ENCODE assay signal across 10 cellular contexts in genomic region chr19:5960005-5961001, GRCh38. TPM values are rescaled to one million over a fixed set of nuclear protein-coding genes. Genes with fewer than 3 reads are reported as not detected.
DNase-seq lines count a peak whose midpoint lies in the region; ATAC-seq, FAIRE-seq and TF ChIP-seq lines count a peak whose summit lies in the region.
"Had no signal": no experiment of that assay in that cellular context is flagged by ENCODE, and none has a peak within 500 bp of the region (broad histone marks: within the 10 kb centered on the region; RNA-seq: fewer than 3 reads in every experiment).

No MANE protein-coding gene starts in this region.

- ATAC-seq in HG02759 (IDR thresholded peaks at IDR 0.05; ENCODE audit: unreplicated experiment), result no peak
- ATAC-seq: GM12878 had no signal

- FAIRE-seq in GM19239 (lab: Jason Lieb, UNC), result no peak
- FAIRE-seq: GM12878 had no signal

- H2BK120ac ChIP-seq in H9 (ENCODE audit: low read depth, low read length, poor library complexity, severe bottlenecking), result no peak overlapping the region

- no peaks in the 10 kb centered on the region for H3K27me3 Mint-ChIP-seq in H9 (ENCODE audit: low read depth)

- H2BK20ac ChIP-seq in H9 (ENCODE audit: low read depth, low read length, poor library complexity, severe bottlenecking), result no peak overlapping the region

- no peak overlapping the region for H2BK15ac ChIP-seq in H9 (ENCODE audit: low read depth, low read length)

- H4K8ac ChIP-seq in H9 (replicated peaks; ENCODE audit: insufficient read length, low read depth, low read length), result no peak overlapping the region

- H3K27ac Mint-ChIP-seq in H9, result peak overlapping the region in 2 of 3 experiments; percentile 11 to 23; a peak in 3 of 7 replicates

- H3K4me1 Mint-ChIP-seq in H9, result peaks cover 54 to 58% of the 10 kb centered on the region in 2 experiments

- no peak for TF ChIP-seq CTCF in H9 (conservative IDR thresholded peaks at IDR 0.05)
- peak; percentile 1 for TF ChIP-seq CTCF in retinal pigment epithelial cell (conservative IDR thresholded peaks at IDR 0.05; ENCODE audit: low read depth, low read length)
- TF ChIP-seq CTCF in GM20000 (IDR thresholded peaks at IDR 0.05; ENCODE audit: extremely low read depth, missing control alignments), result no peak

- no peaks in the 10 kb centered on the region for H3K27me3 ChIP-seq in H9 (ENCODE audit: insufficient read depth, low read length)

- H4K5ac ChIP-seq in H9 (ENCODE audit: insufficient read length, low read depth, low read length), result no peak overlapping the region

- WGBS in H9 (ENCODE audit: extremely low coverage, insufficient read length, low lambda C conversion rate), result no CpG with 5 or more reads among the region's 18 CpGs

- H3K4ac ChIP-seq in H9 (ENCODE audit: low read depth, low read length), result no peak overlapping the region

- DNase-seq in H9 (no peak), SHP77 (lab: John Stamatoyannopoulos, UW) (peak; percentile 75 to 78), globus pallidus (ENCODE audit: low spot score) (peak; percentile 44), retinal pigment epithelial cell (ENCODE audit: low read depth) (no peak), GM19239 (ENCODE audit: insufficient read length, low spot score) (no peak), NCI-H2171 (lab: John Stamatoyannopoulos, UW) (no peak), GM20000 (ENCODE audit: low spot score) (no peak)
- DNase-seq: T1000 had no signal

- no peak overlapping the region for H3K4me3 ChIP-seq in retinal pigment epithelial cell (ENCODE audit: low read length)
- H3K4me3 ChIP-seq: GM12878 had no signal

- no peak overlapping the region for H2AK5ac ChIP-seq in H9 (ENCODE audit: insufficient read length, low read length)

- no peak overlapping the region for H3K9ac ChIP-seq in H9 (ENCODE audit: extremely low read depth, insufficient read length, low read length)

- H3K36me3 Mint-ChIP-seq in H9 (ENCODE audit: insufficient read depth in 1 of 3, low read depth in 3 of 3), result no peaks in the 10 kb centered on the region; a peak in 1 of 7 replicates

- H3K14ac ChIP-seq in H9 (ENCODE audit: insufficient read depth, low read length), result no peak overlapping the region

- H4K91ac ChIP-seq in H9 (ENCODE audit: insufficient read length, low read depth, low read length), result no peak overlapping the region

- no peak overlapping the region for H3K56ac ChIP-seq in H9 (ENCODE audit: insufficient read length, low read depth, low read length)

- peaks cover 5% of the 10 kb centered on the region for H4K20me1 ChIP-seq in H9 (ENCODE audit: control insufficient read depth, insufficient read depth, insufficient read length)

- H3K79me1 ChIP-seq in H9 (ENCODE audit: insufficient read depth, low read depth, low read length, poor library complexity, severe bottlenecking), result peaks cover 4% of the 10 kb centered on the region

- H3K4me2 ChIP-seq in H9 (ENCODE audit: insufficient read depth, insufficient read length, low read length), result no peak overlapping the region

- H2AFZ ChIP-seq in H9 (ENCODE audit: low read length), result no peak overlapping the region

- no peak overlapping the region for H2BK5ac ChIP-seq in H9 (ENCODE audit: insufficient read length, low read length)

- H3K4me1 ChIP-seq in H9 (ENCODE audit: insufficient read depth, low read length), result peaks cover 10% of the 10 kb centered on the region; the same call in 1 of the 2 replicates

- no peaks in the 10 kb centered on the region for H3K9me3 ChIP-seq in H9 (ENCODE audit: control insufficient read depth, low read depth, low read length)

- H3K23ac ChIP-seq in H9 (ENCODE audit: insufficient read length, low read depth, low read length), result no peak overlapping the region

- H3T11ph ChIP-seq in H9 (ENCODE audit: low read length), result no peak overlapping the region

- no peaks in the 10 kb centered on the region for H3K9me3 Mint-ChIP-seq in H9

- no peak overlapping the region for H3K27ac ChIP-seq in H9 (ENCODE audit: insufficient read length, low read depth, low read length)

- H3K4me3 Mint-ChIP-seq in H9, result no peak overlapping the region

- no peak overlapping the region for H2BK12ac ChIP-seq in H9 (ENCODE audit: insufficient read length, low read depth, low read length)

- H3K79me2 ChIP-seq in H9 (ENCODE audit: insufficient read depth, low read length), result peaks cover 48% of the 10 kb centered on the region; the same call in 1 of the 2 replicates

- H3K23me2 ChIP-seq in H9 (ENCODE audit: insufficient read length, low read depth, low read length, poor library complexity, severe bottlenecking), result no peaks in the 10 kb centered on the region

- no peak overlapping the region for H3K18ac ChIP-seq in H9 (ENCODE audit: insufficient read length, low read depth, low read length)

RNA-seq across cellular contexts. Expression of gene RANBP3, which starts 17.6 kb away (rescaled TPM):
- total RNA-seq in H9 (2021), result 86.5 and 89.9 TPM in 2 replicates

RNA-seq across cellular contexts. Expression of gene CAPS, which starts 46.2 kb away (rescaled TPM):
- total RNA-seq in H9 (2021), result 2.3 and 2.5 TPM in 2 replicates

RNA-seq across cellular contexts. Expression of gene VMAC, which starts 55.6 kb away (rescaled TPM):
- 1.9 and 2.2 TPM in 2 replicates for total RNA-seq in H9 (2021)

RNA-seq across cellular contexts. Expression of gene NDUFA11, which starts 56.7 kb away (rescaled TPM):
- total RNA-seq in H9 (2021), result 282 TPM in 2 replicates

Comparison
In these comparisons a context has a peak if more than half of its experiments do, and no peak if none do; other contexts are left out.
1. DNase-seq: peak in SHP77 (2 of 2) and globus pallidus (single experiment); none in H9 (single experiment), retinal pigment epithelial cell (single experiment), GM19239 (single experiment), NCI-H2171 (single experiment) and GM20000 (single experiment).